ENCODE assay signal across 10 cellular contexts in genomic region chr1:66354311-66354922, GRCh38.
DNase-seq lines count a peak whose midpoint lies in the region; ATAC-seq and TF ChIP-seq lines count a peak whose summit lies in the region.
"Had no signal": no experiment of that assay in that cellular context is flagged by ENCODE, and none has a peak within 500 bp of the region (broad histone marks: within the 10 kb centered on the region; RNA-seq: fewer than 3 reads in every experiment).

No MANE protein-coding gene starts in this region.

- peak overlapping the region; percentile 36; the same call in 1 of the 2 replicates for H3K27ac ChIP-seq in SJCRH30
- H3K27ac ChIP-seq in fibroblast of lung (ENCODE audit: insufficient read depth, low read length) = no peak overlapping the region
- H3K27ac ChIP-seq: pancreas had no signal

- no peak overlapping the region for H3K9ac ChIP-seq in fibroblast of lung (ENCODE audit: insufficient read depth, low read length)

- ATAC-seq in GM21786 (IDR thresholded peaks at IDR 0.05; ENCODE audit: unreplicated experiment) = no peak

- H3K4me1 ChIP-seq in SJCRH30 (peaks cover 14% of the 10 kb centered on the region), fibroblast of lung (ENCODE audit: control insufficient read depth, extremely low read depth, insufficient read depth, low read length) (no peaks in the 10 kb centered on the region), neuron (ENCODE audit: insufficient read depth, low read length) (peaks cover 83% of the 10 kb centered on the region)
- H3K4me1 ChIP-seq: pancreas had no signal

- no peaks in the 10 kb centered on the region for H4K20me1 ChIP-seq in fibroblast of lung (ENCODE audit: control insufficient read depth, extremely low read depth, insufficient read depth, low read length)

- H3K9me3 ChIP-seq in SJCRH30 (replicated peaks) (no peaks in the 10 kb centered on the region), fibroblast of lung (ENCODE audit: control insufficient read depth, insufficient read depth, low read depth, low read length) (no peaks in the 10 kb centered on the region), neuron (ENCODE audit: low read length) (no peaks in the 10 kb centered on the region)
- H3K9me3 ChIP-seq: pancreas had no signal

- no peaks in the 10 kb centered on the region for H3K79me2 ChIP-seq in fibroblast of lung (ENCODE audit: control insufficient read depth, insufficient read depth, low read length)

- H2AFZ ChIP-seq in fibroblast of lung (ENCODE audit: low read length) = peak overlapping the region; percentile 40
- peak overlapping the region; percentile 28 for H2AFZ ChIP-seq in neuron (ENCODE audit: low read depth, low read length)

- H3K4me3 ChIP-seq in SJCRH30 (peak overlapping the region; percentile 42), fibroblast of lung (replicated peaks in 1 of 4; ENCODE audit: control extremely low read depth in 1 of 4, insufficient read depth in 1 of 4, low read depth in 3 of 4, low read length in 4 of 4) (no peak overlapping the region), neuron (ENCODE audit: low read length) (peak overlapping the region; percentile 82)
- H3K4me3 ChIP-seq: pancreas had no signal

- H3K4me2 ChIP-seq in fibroblast of lung (ENCODE audit: extremely low read depth, insufficient read depth, low read length) = no peak overlapping the region

- DNase-seq in EL (peak; percentile 70), SJCRH30 (peak; percentile 17 to 50), fibroblast of lung (ENCODE audit: low read depth in 2 of 2) (peak; percentile 28 to 80), amniotic stem cell (lab: John Stamatoyannopoulos, UW) (no peak), T-helper 1 cell (no peak)
- DNase-seq in activated effector memory CD4-positive, alpha-beta T cell treated with anti-CD3 and anti-CD28 coated beads, Interleukin-2, amount 50 U/mL, for 16 hours = no peak
- DNase-seq: NCI-H2081 treated with DMSO at 0.1 percent for 48 hours, pancreas had no signal

- H3K36me3 ChIP-seq in SJCRH30 (no peaks in the 10 kb centered on the region), fibroblast of lung (ENCODE audit: control insufficient read depth, insufficient read depth, low read length) (no peaks in the 10 kb centered on the region), neuron (ENCODE audit: insufficient read depth, low read length) (peaks cover 17% of the 10 kb centered on the region)
- H3K36me3 ChIP-seq: pancreas had no signal

- no peaks in the 10 kb centered on the region for H3K27me3 ChIP-seq in SJCRH30
- no peaks in the 10 kb centered on the region for H3K27me3 ChIP-seq in fibroblast of lung (ENCODE audit: control insufficient read depth, insufficient read depth, low read length)
- no peaks in the 10 kb centered on the region for H3K27me3 ChIP-seq in neuron (ENCODE audit: insufficient read depth, low read length)

- TF ChIP-seq CTCF in fibroblast of lung (conservative IDR thresholded peaks at IDR 0.05 in 1 of 2, IDR thresholded peaks at IDR 0.05 in 1 of 2; ENCODE audit: low read depth in 1 of 2, low read length in 2 of 2) = no peak

Comparison
In these comparisons a context has a peak if more than half of its experiments do, and no peak if none do; other contexts are left out.
1. DNase-seq: peak in EL (single experiment), SJCRH30 (2 of 2) and fibroblast of lung (2 of 2); none in activated effector memory CD4-positive, alpha-beta T cell treated with anti-CD3 and anti-CD28 coated beads, Interleukin-2, amount 50 U/mL, for 16 hours (single experiment), amniotic stem cell (single experiment) and T-helper 1 cell (0 of 5).
2. H3K4me3 ChIP-seq: peak in SJCRH30 (single experiment) and neuron (single experiment); none in fibroblast of lung (0 of 4).